15 cellular contexts compared by ENCODE assay signal in the genomic region with DNA sequence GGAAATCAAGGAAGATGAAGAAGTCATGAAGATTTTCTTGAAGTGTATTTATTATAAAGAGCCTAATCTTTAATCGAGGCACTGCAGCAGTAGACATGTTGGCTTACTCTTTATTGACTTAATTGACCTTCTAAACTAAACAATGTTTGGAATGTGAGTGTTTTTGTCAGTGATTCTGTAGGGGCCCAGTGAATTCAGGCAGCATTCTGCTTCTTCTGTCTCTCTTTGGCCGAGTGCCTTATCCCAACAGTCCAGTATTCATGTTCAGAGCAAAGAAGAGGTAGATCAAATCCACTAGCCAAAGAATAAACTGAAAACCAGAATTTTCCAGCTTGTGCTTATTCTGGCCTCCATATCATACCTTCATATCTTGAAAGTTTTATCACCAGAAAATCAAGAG. TPM values are rescaled to one million over a fixed set of nuclear protein-coding genes. Genes with fewer than 3 reads are reported as not detected.
DNase-seq lines count a peak whose midpoint lies in the region; FAIRE-seq and TF ChIP-seq lines count a peak whose summit lies in the region.
"Had no signal": no experiment of that assay in that cellular context is flagged by ENCODE, and none has a peak within 500 bp of the region (broad histone marks: within the 10 kb centered on the region; RNA-seq: fewer than 3 reads in every experiment).

No MANE protein-coding gene starts in this region.

- no peaks in the 10 kb centered on the region for H3K9me3 ChIP-seq in astrocyte (ENCODE audit: insufficient read depth, low read depth, low read length)
- H3K9me3 ChIP-seq in liver (ENCODE audit: control insufficient read depth in 4 of 4, low read length in 3 of 4): no peaks in the 10 kb centered on the region
- H3K9me3 ChIP-seq in tibial artery: no peaks in the 10 kb centered on the region
- H3K9me3 ChIP-seq in colonic mucosa: no peaks in the 10 kb centered on the region

- no peak for FAIRE-seq in astrocyte (lab: Jason Lieb, UNC)
- FAIRE-seq: HTR-8/SVneo had no signal

- H3K36me3 ChIP-seq in astrocyte (ENCODE audit: insufficient read depth, low read length) (no peaks in the 10 kb centered on the region), liver (ENCODE audit: control insufficient read depth in 4 of 4, insufficient read depth in 3 of 4, low read depth in 1 of 4, low read length in 3 of 4) (peaks cover 4 to 49% (median 25%) of the 10 kb centered on the region in 4 donors), tibial artery (peaks cover 0 to 7% (median 3%) of the 10 kb centered on the region in 3 donors), colonic mucosa (no peaks in the 10 kb centered on the region)

- H3K9ac ChIP-seq in astrocyte (ENCODE audit: low read length) (no peak overlapping the region), liver (ENCODE audit: low read depth in 1 of 2, low read length in 2 of 2) (no peak overlapping the region), colonic mucosa (ENCODE audit: low read depth in 2 of 2, low read length in 2 of 2) (no peak overlapping the region)

- H3K4me1 Mint-ChIP-seq in activated naive CD8-positive, alpha-beta T cell (ENCODE audit: low read depth): peaks cover 30% of the 10 kb centered on the region
- H3K4me1 Mint-ChIP-seq in activated naive CD8-positive, alpha-beta T cell treated with anti-CD3 and anti-CD28 coated beads for 36 hours: peaks cover 25% of the 10 kb centered on the region
- H3K4me1 Mint-ChIP-seq in astrocyte (ENCODE audit: low read depth, unreplicated experiment): peaks cover 23% of the 10 kb centered on the region

- no peak overlapping the region for H3K4me3 Mint-ChIP-seq in activated naive CD8-positive, alpha-beta T cell
- H3K4me3 Mint-ChIP-seq in activated naive CD8-positive, alpha-beta T cell treated with anti-CD3 and anti-CD28 coated beads for 36 hours: no peak overlapping the region
- no peak overlapping the region for H3K4me3 Mint-ChIP-seq in astrocyte (ENCODE audit: unreplicated experiment)

- H3K27me3 ChIP-seq in astrocyte (ENCODE audit: insufficient read depth, low read length) (no peaks in the 10 kb centered on the region), liver (ENCODE audit: control insufficient read depth in 4 of 4, insufficient read depth in 4 of 4, low read length in 3 of 4) (no peaks in the 10 kb centered on the region), tibial artery (no peaks in the 10 kb centered on the region), colonic mucosa (no peaks in the 10 kb centered on the region)
- H3K27me3 ChIP-seq: hepatocyte had no signal

- DNase-seq in activated naive CD8-positive, alpha-beta T cell treated with anti-CD3 and anti-CD28 coated beads for 36 hours: no peak
- DNase-seq in astrocyte (ENCODE audit: low read depth): peak; percentile 33
- no peak for DNase-seq in tibial artery
- no peak for DNase-seq in colonic mucosa
- DNase-seq in GDM1 (lab: John Stamatoyannopoulos, UW): no peak
- DNase-seq in GF-D8 (lab: John Stamatoyannopoulos, UW): no peak
- DNase-seq: DMS 273 treated with DMSO at 0.1 percent for 48 hours, left ventricle myocardium superior had no signal

- 26% methylated on average over 2 of the region's 2 CpGs for WGBS in liver

- H3K4me3 ChIP-seq in astrocyte (ENCODE audit: insufficient read depth, low read depth, low read length) (no peak overlapping the region), liver (ENCODE audit: low read depth in 1 of 3, low read length in 3 of 3) (no peak overlapping the region), tibial artery (no peak overlapping the region), colonic mucosa (no peak overlapping the region)
- H3K4me3 ChIP-seq: hepatocyte had no signal

- H3K27ac ChIP-seq in astrocyte (ENCODE audit: low read depth, low read length): no peak overlapping the region
- peak overlapping the region; percentile 9 to 11 for H3K27ac ChIP-seq in liver (ENCODE audit: low read depth in 1 of 2, low read length in 2 of 2)
- peak overlapping the region; percentile 25 to 50 for H3K27ac ChIP-seq in tibial artery
- H3K27ac ChIP-seq in colonic mucosa: no peak overlapping the region
- H3K27ac ChIP-seq: hepatocyte had no signal

- H3K79me2 ChIP-seq in astrocyte (ENCODE audit: insufficient read depth, low read length): no peaks in the 10 kb centered on the region
- H3K79me2 ChIP-seq: hepatocyte had no signal

- H3K36me3 Mint-ChIP-seq in activated naive CD8-positive, alpha-beta T cell: peaks cover 2% of the 10 kb centered on the region
- peaks cover 8% of the 10 kb centered on the region for H3K36me3 Mint-ChIP-seq in activated naive CD8-positive, alpha-beta T cell treated with anti-CD3 and anti-CD28 coated beads for 36 hours
- H3K36me3 Mint-ChIP-seq in astrocyte (ENCODE audit: low read depth, unreplicated experiment): peaks cover 3% of the 10 kb centered on the region

- no peaks in the 10 kb centered on the region for H3K9me3 Mint-ChIP-seq in activated naive CD8-positive, alpha-beta T cell (ENCODE audit: low read depth)
- H3K9me3 Mint-ChIP-seq in activated naive CD8-positive, alpha-beta T cell treated with anti-CD3 and anti-CD28 coated beads for 36 hours: no peaks in the 10 kb centered on the region
- no peaks in the 10 kb centered on the region for H3K9me3 Mint-ChIP-seq in astrocyte (ENCODE audit: unreplicated experiment)

- peaks cover 7% of the 10 kb centered on the region for H4K20me1 ChIP-seq in astrocyte (ENCODE audit: insufficient read depth, low read length)

- intact Hi-C loops in tibial artery (cut with DNase I; ENCODE audit: low total_unique reads): loop anchor here (5.0 kb wide), 1 partner anchor 33 kb away; no protein-coding TSS in a partner anchor
- intact Hi-C loops in colonic mucosa (cut with DNase I): no loop called here

- peak overlapping the region; percentile 49 for H3K4me2 ChIP-seq in astrocyte (ENCODE audit: low read length)

- H3K4me1 ChIP-seq in astrocyte (ENCODE audit: insufficient read depth, low read length) (peaks cover 27% of the 10 kb centered on the region), liver (ENCODE audit: control insufficient read depth in 4 of 4, insufficient read depth in 4 of 4, low read length in 3 of 4) (peaks cover 4 to 39% (median 35%) of the 10 kb centered on the region in 4 donors), tibial artery (peaks cover 0 to 54% (median 30%) of the 10 kb centered on the region in 4 donors), colonic mucosa (peaks cover 5% of the 10 kb centered on the region)

- no peaks in the 10 kb centered on the region for H3K27me3 Mint-ChIP-seq in activated naive CD8-positive, alpha-beta T cell
- H3K27me3 Mint-ChIP-seq in activated naive CD8-positive, alpha-beta T cell treated with anti-CD3 and anti-CD28 coated beads for 36 hours: no peaks in the 10 kb centered on the region
- no peaks in the 10 kb centered on the region for H3K27me3 Mint-ChIP-seq in astrocyte (ENCODE audit: low read depth, unreplicated experiment)

- H2AFZ ChIP-seq in astrocyte (ENCODE audit: low read depth, low read length): no peak overlapping the region
- H2AFZ ChIP-seq: hepatocyte had no signal

- TF ChIP-seq RAD21 in liver (IDR thresholded peaks at IDR 0.05): no peak

- H3K27ac Mint-ChIP-seq in activated naive CD8-positive, alpha-beta T cell: peak overlapping the region; percentile 83
- no peak overlapping the region for H3K27ac Mint-ChIP-seq in activated naive CD8-positive, alpha-beta T cell treated with anti-CD3 and anti-CD28 coated beads for 36 hours
- H3K27ac Mint-ChIP-seq in astrocyte (ENCODE audit: unreplicated experiment): no peak overlapping the region

- TF ChIP-seq CTCF in astrocyte (IDR thresholded peaks at IDR 0.05; ENCODE audit: insufficient read depth, low read depth, low read length): no peak
- no peak for TF ChIP-seq CTCF in liver (IDR thresholded peaks at IDR 0.05; ENCODE audit: low read depth, low read length, missing input control)
- TF ChIP-seq CTCF in tibial artery (IDR thresholded peaks at IDR 0.05): no peak
- no peak for TF ChIP-seq CTCF in colonic mucosa (IDR thresholded peaks at IDR 0.05)

TF ChIP-seq in liver, 16 proteins besides CTCF, POLR2A, EP300 and RAD21 (continues in another document):
- TF ChIP-seq FOXA2 (IDR thresholded peaks at IDR 0.05) (peak; percentile 60), SP1 (IDR thresholded peaks at IDR 0.05) (no peak), RXRA (IDR thresholded peaks at IDR 0.05) (no peak), HNF4A (conservative IDR thresholded peaks at IDR 0.05) (no peak), NR2F2 (IDR thresholded peaks at IDR 0.05) (no peak), JUND (IDR thresholded peaks at IDR 0.05) (no peak), TAF1 (conservative IDR thresholded peaks at IDR 0.05) (no peak), EGR1 (IDR thresholded peaks at IDR 0.05; ENCODE audit: low read depth in 2 of 2) (no peak)
- TF ChIP-seq, protein P1, sequence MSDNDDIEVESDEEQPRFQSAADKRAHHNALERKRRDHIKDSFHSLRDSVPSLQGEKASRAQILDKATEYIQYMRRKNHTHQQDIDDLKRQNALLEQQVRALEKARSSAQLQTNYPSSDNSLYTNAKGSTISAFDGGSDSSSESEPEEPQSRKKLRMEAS (IDR thresholded peaks at IDR 0.05): no peak
- TF ChIP-seq, protein P2, sequence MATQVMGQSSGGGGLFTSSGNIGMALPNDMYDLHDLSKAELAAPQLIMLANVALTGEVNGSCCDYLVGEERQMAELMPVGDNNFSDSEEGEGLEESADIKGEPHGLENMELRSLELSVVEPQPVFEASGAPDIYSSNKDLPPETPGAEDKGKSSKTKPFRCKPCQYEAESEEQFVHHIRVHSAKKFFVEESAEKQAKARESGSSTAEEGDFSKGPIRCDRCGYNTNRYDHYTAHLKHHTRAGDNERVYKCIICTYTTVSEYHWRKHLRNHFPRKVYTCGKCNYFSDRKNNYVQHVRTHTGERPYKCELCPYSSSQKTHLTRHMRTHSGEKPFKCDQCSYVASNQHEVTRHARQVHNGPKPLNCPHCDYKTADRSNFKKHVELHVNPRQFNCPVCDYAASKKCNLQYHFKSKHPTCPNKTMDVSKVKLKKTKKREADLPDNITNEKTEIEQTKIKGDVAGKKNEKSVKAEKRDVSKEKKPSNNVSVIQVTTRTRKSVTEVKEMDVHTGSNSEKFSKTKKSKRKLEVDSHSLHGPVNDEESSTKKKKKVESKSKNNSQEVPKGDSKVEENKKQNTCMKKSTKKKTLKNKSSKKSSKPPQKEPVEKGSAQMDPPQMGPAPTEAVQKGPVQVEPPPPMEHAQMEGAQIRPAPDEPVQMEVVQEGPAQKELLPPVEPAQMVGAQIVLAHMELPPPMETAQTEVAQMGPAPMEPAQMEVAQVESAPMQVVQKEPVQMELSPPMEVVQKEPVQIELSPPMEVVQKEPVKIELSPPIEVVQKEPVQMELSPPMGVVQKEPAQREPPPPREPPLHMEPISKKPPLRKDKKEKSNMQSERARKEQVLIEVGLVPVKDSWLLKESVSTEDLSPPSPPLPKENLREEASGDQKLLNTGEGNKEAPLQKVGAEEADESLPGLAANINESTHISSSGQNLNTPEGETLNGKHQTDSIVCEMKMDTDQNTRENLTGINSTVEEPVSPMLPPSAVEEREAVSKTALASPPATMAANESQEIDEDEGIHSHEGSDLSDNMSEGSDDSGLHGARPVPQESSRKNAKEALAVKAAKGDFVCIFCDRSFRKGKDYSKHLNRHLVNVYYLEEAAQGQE (IDR thresholded peaks at IDR 0.05): peak; percentile 3

RNA-seq across cellular contexts. Expression of a gene that starts 55.7 kb away (rescaled TPM):
- total RNA-seq in activated naive CD8-positive, alpha-beta T cell treated with anti-CD3 and anti-CD28 coated beads for 36 hours: not detected
- total RNA-seq in astrocyte: not detected in 2 replicates
- total RNA-seq in liver: not detected
- under 1 TPM in 1 of 2 donors, not detected in 1; 0.17 TPM for polyA plus RNA-seq in liver
- total RNA-seq in colonic mucosa: not detected
- total RNA-seq: cardiac septum; hepatocyte; left ventricle myocardium superior; NCI-H460; T-helper 1 cell treated with Interleukin-12 subunit alpha and Interleukin-12 subunit beta and Interleukin-4 antibody, amounts not matched to agents 30 ng/mL and 1 ng/mL, for 36 hours had no signal
- polyA plus RNA-seq: hepatocyte had no signal

Comparison
In these comparisons a context has a peak if more than half of its experiments do, and no peak if none do; other contexts are left out.
1. H3K27ac ChIP-seq: peak in liver (2 of 2) and tibial artery (2 of 2); none in astrocyte (single experiment) and colonic mucosa (single experiment).